ENCODE assay signal across 9 cellular contexts in the genomic region with DNA sequence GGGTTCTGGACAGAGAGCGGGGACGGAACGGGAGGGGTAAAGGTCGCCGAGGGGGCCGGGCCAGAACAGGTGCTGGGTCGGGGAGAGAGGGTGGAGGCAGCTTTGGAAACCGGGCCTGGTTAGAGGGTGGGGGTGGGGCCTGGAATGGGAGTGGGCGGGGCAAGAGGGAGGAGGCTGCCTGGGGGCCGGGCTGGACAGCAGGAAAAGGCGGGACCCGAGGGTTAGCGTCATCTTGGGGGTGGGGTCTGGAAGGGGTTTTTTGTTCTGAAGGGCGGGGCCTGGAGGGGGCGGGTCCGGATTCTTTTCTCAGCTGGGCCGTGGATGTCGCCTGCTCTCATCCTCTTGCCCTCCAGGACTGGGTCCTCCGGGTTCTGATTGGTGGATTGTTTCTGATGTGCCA. TPM values are rescaled to one million over a fixed set of nuclear protein-coding genes. Genes with fewer than 3 reads are reported as not detected.
DNase-seq lines count a peak whose midpoint lies in the region; ATAC-seq and TF ChIP-seq lines count a peak whose summit lies in the region.
"Had no signal": no experiment of that assay in that cellular context is flagged by ENCODE, and none has a peak within 500 bp of the region (broad histone marks: within the 10 kb centered on the region; RNA-seq: fewer than 3 reads in every experiment).

No MANE protein-coding gene starts in this region.

- ATAC-seq in SK-N-SH treated with all-trans-retinoic acid at 6 μM for 48 hours, result no peak
- ATAC-seq in GM18517 (IDR thresholded peaks at IDR 0.05; ENCODE audit: unreplicated experiment), result no peak
- ATAC-seq in GM19455 (IDR thresholded peaks at IDR 0.05; ENCODE audit: unreplicated experiment), result no peak

- H3K9me2 ChIP-seq in SK-N-SH, result no peaks in the 10 kb centered on the region

- H3K4me3 ChIP-seq in SK-N-SH (ENCODE audit: low read depth in 2 of 2, low read length in 1 of 2), result no peak overlapping the region
- H3K4me3 ChIP-seq: vagina had no signal

- H4K20me1 ChIP-seq in SK-N-SH (ENCODE audit: insufficient read depth), result no peaks in the 10 kb centered on the region

- no peak for TF ChIP-seq CTCF in SK-N-SH (IDR thresholded peaks at IDR 0.05)

- POLR2A ChIA-PET in SK-N-SH (lab: Yijun Ruan, JAX), result no interaction called here

- H3K27ac ChIP-seq in SK-N-SH (ENCODE audit: low read depth in 2 of 2, low read length in 1 of 2), result no peak overlapping the region
- no peak overlapping the region for H3K27ac ChIP-seq in caudate nucleus (ENCODE audit: low read depth, low read length)
- H3K27ac ChIP-seq: vagina had no signal

- H2AFZ ChIP-seq in SK-N-SH (ENCODE audit: low read depth), result no peak overlapping the region

- DNase-seq in SK-N-SH (peak; percentile 79), caudate nucleus (lab: John Stamatoyannopoulos, UW) (peak in 59 of 61 donors; percentile 33 to 93 (median 79)), inferior parietal cortex (ENCODE audit: extremely low spot score) (peak; percentile 7), superior temporal gyrus (ENCODE audit: extremely low spot score) (peak; percentile 62), MV-4-11 (lab: John Stamatoyannopoulos, UW) (no peak)

- TF ChIP-seq RAD21 in SK-N-SH (IDR thresholded peaks at IDR 0.05; ENCODE audit: low read length), result no peak

- peaks cover 0 to 3% of the 10 kb centered on the region in 2 experiments for H3K36me3 ChIP-seq in SK-N-SH (replicated peaks in 1 of 2; ENCODE audit: control insufficient read depth in 1 of 2, insufficient read depth in 2 of 2, low read length in 1 of 2)
- H3K36me3 ChIP-seq: vagina had no signal

- CTCF ChIA-PET in SK-N-SH (lab: Yijun Ruan, JAX), result no interaction called here

- no peaks in the 10 kb centered on the region for H3F3A ChIP-seq in SK-N-SH (replicated peaks; ENCODE audit: insufficient read depth)

- no peak for TF ChIP-seq EP300 in SK-N-SH (IDR thresholded peaks at IDR 0.05; ENCODE audit: borderline replicate concordance in 1 of 2, low read depth in 1 of 2, low read length in 1 of 2)

- H3K79me2 ChIP-seq in SK-N-SH (ENCODE audit: insufficient read depth), result no peaks in the 10 kb centered on the region

- WGBS in SK-N-SH (ENCODE audit: low lambda C conversion rate), result 25% methylated on average over 17 of the region's 19 CpGs

- no peak overlapping the region for H3K9ac ChIP-seq in SK-N-SH

- peaks cover 6% of the 10 kb centered on the region; the same call in 1 of the 2 replicates for H3K9me3 ChIP-seq in SK-N-SH
- H3K9me3 ChIP-seq: vagina had no signal

- H3K4me2 ChIP-seq in SK-N-SH, result no peak overlapping the region

- no peaks in the 10 kb centered on the region for H3K27me3 ChIP-seq in SK-N-SH (ENCODE audit: insufficient read depth)
- H3K27me3 ChIP-seq: vagina had no signal

- peaks cover 0 to 2% of the 10 kb centered on the region in 2 experiments; a peak in 1 of 4 replicates for H3K4me1 ChIP-seq in SK-N-SH (ENCODE audit: control insufficient read depth in 1 of 2, insufficient read depth in 2 of 2, low read depth in 1 of 2, low read length in 1 of 2)

TF ChIP-seq in SK-N-SH, 30 proteins besides CTCF, POLR2A, EP300 and RAD21:
- no peak for TF ChIP-seq NFIC (IDR thresholded peaks at IDR 0.05; ENCODE audit: borderline replicate concordance)
- TF ChIP-seq RXRA (IDR thresholded peaks at IDR 0.05; ENCODE audit: borderline replicate concordance, low read depth), result no peak
- TF ChIP-seq MAX (IDR thresholded peaks at IDR 0.05; ENCODE audit: low read depth), result no peak
- no peak for TF ChIP-seq FOSL2 (IDR thresholded peaks at IDR 0.05; ENCODE audit: borderline replicate concordance, low read depth)
- no peak for TF ChIP-seq TCF12 (IDR thresholded peaks at IDR 0.05)
- no peak for TF ChIP-seq EZH2phosphoT487 (IDR thresholded peaks at IDR 0.05; ENCODE audit: borderline replicate concordance, low read depth)
- no peak for TF ChIP-seq MXI1 (IDR thresholded peaks at IDR 0.05; ENCODE audit: low read depth, low read length)
- no peak for TF ChIP-seq POLR2AphosphoS5 (IDR thresholded peaks at IDR 0.05; ENCODE audit: low read depth, low read length)
- TF ChIP-seq YY1 (IDR thresholded peaks at IDR 0.05; ENCODE audit: low read depth), result no peak
- TF ChIP-seq, protein P1, sequence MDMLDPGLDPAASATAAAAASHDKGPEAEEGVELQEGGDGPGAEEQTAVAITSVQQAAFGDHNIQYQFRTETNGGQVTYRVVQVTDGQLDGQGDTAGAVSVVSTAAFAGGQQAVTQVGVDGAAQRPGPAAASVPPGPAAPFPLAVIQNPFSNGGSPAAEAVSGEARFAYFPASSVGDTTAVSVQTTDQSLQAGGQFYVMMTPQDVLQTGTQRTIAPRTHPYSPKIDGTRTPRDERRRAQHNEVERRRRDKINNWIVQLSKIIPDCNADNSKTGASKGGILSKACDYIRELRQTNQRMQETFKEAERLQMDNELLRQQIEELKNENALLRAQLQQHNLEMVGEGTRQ (IDR thresholded peaks at IDR 0.05; ENCODE audit: borderline replicate concordance, low read depth, low read length), result no peak

TF ChIP-seq in SK-N-SH treated with all-trans-retinoic acid at 6 μM for 48 hours, 23 proteins besides CTCF, POLR2A, EP300 and RAD21:
- TF ChIP-seq ZNF8 (CRISPR knock-in tag; IDR thresholded peaks at IDR 0.05), result no peak
- no peak for TF ChIP-seq CREB5 (CRISPR knock-in tag; IDR thresholded peaks at IDR 0.05; ENCODE audit: low read depth)
- TF ChIP-seq ARNTL (CRISPR knock-in tag; IDR thresholded peaks at IDR 0.05; ENCODE audit: borderline replicate concordance, low read depth), result no peak

RNA-seq across cellular contexts. Expression of gene ZNF813, which starts 4.3 kb away (rescaled TPM):
- polyA plus RNA-seq in SK-N-SH (2012; rRNA removed), result 0.44 and 0.78 TPM in 2 replicates
- polyA plus RNA-seq in SK-N-SH (2012; cell fraction: cytosol; rRNA removed), result 0.60 and 0.64 TPM in 2 replicates
- 0.25 and 0.49 TPM in 2 replicates for polyA plus RNA-seq in SK-N-SH (2012; cell fraction: nucleus; rRNA removed)

RNA-seq across cellular contexts. Expression of gene ZNF761, which starts 31.5 kb away (rescaled TPM):
- polyA plus RNA-seq in SK-N-SH (2012; rRNA removed), result 5.9 and 8.5 TPM in 2 replicates
- polyA plus RNA-seq in SK-N-SH (2012; cell fraction: cytosol; rRNA removed), result 7.1 and 7.6 TPM in 2 replicates
- polyA plus RNA-seq in SK-N-SH (2012; cell fraction: nucleus; rRNA removed), result 6.6 and 13.1 TPM in 2 replicates
